ENCODE assay signal across 8 cellular contexts in genomic region chr5:218457-219289, GRCh38. TPM values are rescaled to one million over a fixed set of nuclear protein-coding genes. Genes with fewer than 3 reads are reported as not detected.
DNase-seq lines count a peak whose midpoint lies in the region; ATAC-seq and TF ChIP-seq lines count a peak whose summit lies in the region.

No MANE protein-coding gene starts in this region.

- intact Hi-C loops in activated CD8-positive, alpha-beta T cell treated with anti-CD3 and anti-CD28 coated beads for 36 hours (cut with micrococcal nuclease): no loop called here
- intact Hi-C loops in esophagus squamous epithelium (cut with DNase I): no loop called here
- intact Hi-C loops in natural killer cell (cut with micrococcal nuclease): loop anchor here (2.0 kb wide), 1 partner anchor 52 kb away; the partner anchor contains the start of gene PDCD6
- intact Hi-C loops in aorta (cut with DNase I): no loop called here

- no peak for TF ChIP-seq CTCF in GM12875 (IDR thresholded peaks at IDR 0.05; ENCODE audit: borderline replicate concordance, insufficient read depth, low read depth, low read length)
- TF ChIP-seq CTCF in activated CD8-positive, alpha-beta T cell treated with anti-CD3 and anti-CD28 coated beads for 36 hours (IDR thresholded peaks at IDR 0.05): no peak
- no peak for TF ChIP-seq CTCF in esophagus squamous epithelium (IDR thresholded peaks at IDR 0.05)
- TF ChIP-seq CTCF in natural killer cell (IDR thresholded peaks at IDR 0.05): no peak

- CTCF ChIA-PET in activated CD8-positive, alpha-beta T cell treated with anti-CD3 and anti-CD28 coated beads for 36 hours (lab: Charles Lee): interaction anchor here (0.6 to 3.5 kb wide), 5 partner anchors 17 to 228 kb away, joined by 3 to 23 read pairs (median 4); partner anchors contain the start of gene PDCD6

- ATAC-seq in GM21825 (IDR thresholded peaks at IDR 0.05; ENCODE audit: unreplicated experiment): peak; percentile 29
- ATAC-seq in activated CD8-positive, alpha-beta T cell treated with anti-CD3 and anti-CD28 coated beads for 36 hours: peak; percentile 8
- peak; percentile 1 to 20 (median 17) for ATAC-seq in natural killer cell
- peak; percentile 76 for ATAC-seq in aorta (ENCODE audit: low FRiP score)

- TF ChIP-seq POLR2A in esophagus squamous epithelium (IDR thresholded peaks at IDR 0.05): no peak

- H3K9me3 ChIP-seq in Karpas-422 (ENCODE audit: low read length) (no peaks in the 10 kb centered on the region), esophagus squamous epithelium (no peaks in the 10 kb centered on the region), aorta (ENCODE audit: control insufficient read depth, low read length) (no peaks in the 10 kb centered on the region)

- H2AFZ ChIP-seq in Karpas-422 (ENCODE audit: low read length): no peak overlapping the region

- no peaks in the 10 kb centered on the region for H3K27me3 Mint-ChIP-seq in activated CD8-positive, alpha-beta T cell treated with anti-CD3 and anti-CD28 coated beads for 36 hours
- H3K27me3 Mint-ChIP-seq in natural killer cell (ENCODE audit: low read depth in 2 of 2): no peaks in the 10 kb centered on the region

- H3K36me3 Mint-ChIP-seq in activated CD8-positive, alpha-beta T cell treated with anti-CD3 and anti-CD28 coated beads for 36 hours (ENCODE audit: low read depth): peaks cover 28% of the 10 kb centered on the region
- no peaks in the 10 kb centered on the region for H3K36me3 Mint-ChIP-seq in natural killer cell

- H3K27ac ChIP-seq in Karpas-422 (ENCODE audit: low read length) (peak overlapping the region; percentile 47; the same call in 1 of the 2 replicates), esophagus squamous epithelium (peak overlapping the region; percentile 83 to 93 (median 89)), aorta (ENCODE audit: low read depth in 1 of 2, low read length in 2 of 2) (peak overlapping the region in 1 of 2 donors; percentile 67)

- peak overlapping the region; percentile 98 for H3K9ac ChIP-seq in Karpas-422 (ENCODE audit: low read length)

- 0% methylated on average over 8 to 9 of the region's 73 CpGs for WGBS in esophagus squamous epithelium, 2 donors
- 0 to 1% methylated on average over 49 to 73 of the region's 73 CpGs for WGBS in aorta, 2 donors

- H3K4me3 ChIP-seq in GM12875 (ENCODE audit: low read depth, low read length) (peak overlapping the region; percentile 92), Karpas-422 (ENCODE audit: low read length) (peak overlapping the region; percentile 97), esophagus squamous epithelium (peak overlapping the region; percentile 63 to 100 (median 86)), aorta (ENCODE audit: low read length in 2 of 2) (peak overlapping the region; percentile 88 to 97)

- peaks cover 58% of the 10 kb centered on the region for H3K4me1 Mint-ChIP-seq in activated CD8-positive, alpha-beta T cell treated with anti-CD3 and anti-CD28 coated beads for 36 hours (ENCODE audit: low read depth)
- H3K4me1 Mint-ChIP-seq in natural killer cell: peaks cover 59% of the 10 kb centered on the region in 2 donors

- peaks cover 87% of the 10 kb centered on the region for H3K79me2 ChIP-seq in Karpas-422 (ENCODE audit: low read length)

- peak overlapping the region; percentile 99 for H3K4me2 ChIP-seq in Karpas-422 (ENCODE audit: low read depth, low read length, poor library complexity, severe bottlenecking)

- peak overlapping the region; percentile 94 for H3K27ac Mint-ChIP-seq in activated CD8-positive, alpha-beta T cell treated with anti-CD3 and anti-CD28 coated beads for 36 hours
- peak overlapping the region; percentile 95 to 96 for H3K27ac Mint-ChIP-seq in natural killer cell

- no peaks in the 10 kb centered on the region for H3K9me3 Mint-ChIP-seq in activated CD8-positive, alpha-beta T cell treated with anti-CD3 and anti-CD28 coated beads for 36 hours
- no peaks in the 10 kb centered on the region for H3K9me3 Mint-ChIP-seq in natural killer cell

- no peaks in the 10 kb centered on the region for H3K9me2 ChIP-seq in Karpas-422 (replicated peaks; ENCODE audit: insufficient read depth, low read length)

- H3K4me3 Mint-ChIP-seq in activated CD8-positive, alpha-beta T cell treated with anti-CD3 and anti-CD28 coated beads for 36 hours: peak overlapping the region; percentile 92
- peak overlapping the region; percentile 95 for H3K4me3 Mint-ChIP-seq in natural killer cell

- POLR2A ChIA-PET in activated CD8-positive, alpha-beta T cell treated with anti-CD3 and anti-CD28 coated beads for 36 hours (lab: Charles Lee): interaction anchor here (0.6 to 1.7 kb wide), 5 partner anchors 11 to 154 kb away, joined by 3 to 11 read pairs (median 3); partner anchors contain the start of gene PDCD6

- DNase-seq in Karpas-422: peak; percentile 73
- DNase-seq in activated CD8-positive, alpha-beta T cell treated with anti-CD3 and anti-CD28 coated beads for 36 hours: peak; percentile 39
- no peak for DNase-seq in esophagus squamous epithelium (lab: John Stamatoyannopoulos, UW)
- peak; percentile 23 for DNase-seq in natural killer cell
- peak in 1 of 2 donors; percentile 79 for DNase-seq in aorta
- DNase-seq in T1000 (lab: John Stamatoyannopoulos, UW): no peak

- H3K4me1 ChIP-seq in Karpas-422 (ENCODE audit: low read length) (peaks cover 20% of the 10 kb centered on the region), esophagus squamous epithelium (peaks cover 5 to 69% (median 27%) of the 10 kb centered on the region in 3 donors), aorta (ENCODE audit: control insufficient read depth in 1 of 2, insufficient read depth in 2 of 2, low read length in 2 of 2) (no peaks in the 10 kb centered on the region)

- H3K36me3 ChIP-seq in Karpas-422 (ENCODE audit: insufficient read depth, low read length): peaks cover 6% of the 10 kb centered on the region; the same call in 1 of the 2 replicates
- peaks cover 0 to 15% (median 0%) of the 10 kb centered on the region in 3 donors for H3K36me3 ChIP-seq in esophagus squamous epithelium
- H3K36me3 ChIP-seq in aorta (ENCODE audit: control insufficient read depth in 1 of 2, insufficient read depth in 2 of 2, low read length in 1 of 2): peaks cover 0 to 2% of the 10 kb centered on the region in 2 donors

- H3K27me3 ChIP-seq in Karpas-422 (ENCODE audit: low read length): no peaks in the 10 kb centered on the region
- no peaks in the 10 kb centered on the region for H3K27me3 ChIP-seq in esophagus squamous epithelium
- H3K27me3 ChIP-seq in aorta (ENCODE audit: control insufficient read depth in 1 of 2, insufficient read depth in 2 of 2, low read length in 1 of 2): no peaks in the 10 kb centered on the region

- H4K20me1 ChIP-seq in Karpas-422 (ENCODE audit: insufficient read depth, low read depth, low read length): peaks cover 20% of the 10 kb centered on the region

RNA-seq across cellular contexts. Expression of gene SDHA, which starts 0.6 kb away (rescaled TPM):
- 54.0 and 62.3 TPM in 2 replicates for total RNA-seq in Karpas-422 (2014; rRNA removed; shearing (Covaris generic); ENCODE audit: low replicate concordance)
- total RNA-seq in activated CD8-positive, alpha-beta T cell treated with anti-CD3 and anti-CD28 coated beads for 36 hours: 100 to 1,000 TPM; 141 to 149 TPM
- 10 to 100 TPM; 45.7 to 71.5 (median 54.9) TPM for total RNA-seq in esophagus squamous epithelium
- total RNA-seq in natural killer cell: 100 to 1,000 TPM; 173 to 183 (median 173) TPM
- total RNA-seq in aorta: 10 to 100 TPM; 73.5 to 89.4 TPM
- polyA plus RNA-seq in aorta: 10 to 100 TPM; 61.9 to 76.3 TPM

RNA-seq across cellular contexts. Expression of gene CCDC127, which starts 0.7 kb away (rescaled TPM):
- total RNA-seq in Karpas-422 (2014; rRNA removed; shearing (Covaris generic); ENCODE audit: low replicate concordance): 2.6 and 4.7 TPM in 2 replicates
- total RNA-seq in activated CD8-positive, alpha-beta T cell treated with anti-CD3 and anti-CD28 coated beads for 36 hours: 1 to 10 TPM; 4.2 to 4.3 TPM
- 1 to 10 TPM in 3 of 4 donors, under 1 TPM in 1; 0.97 to 4.2 (median 1.9) TPM for total RNA-seq in esophagus squamous epithelium
- 1 to 10 TPM; 4.4 to 6.2 (median 5.4) TPM for total RNA-seq in natural killer cell
- 1 to 10 TPM; 5.6 to 6.7 TPM for total RNA-seq in aorta
- polyA plus RNA-seq in aorta: 1 to 10 TPM; 2.1 to 2.9 TPM

RNA-seq across cellular contexts. Expression of gene LRRC14B, which starts 27.4 kb away (rescaled TPM):
- total RNA-seq in Karpas-422 (2014; rRNA removed; shearing (Covaris generic); ENCODE audit: low replicate concordance): 0.48 TPM in 1 of 2 replicates, not detected in the other
- under 1 TPM in 1 of 2 experiments, not detected in 1; 0.16 TPM for total RNA-seq in activated CD8-positive, alpha-beta T cell treated with anti-CD3 and anti-CD28 coated beads for 36 hours
- not detected for total RNA-seq in esophagus squamous epithelium
- total RNA-seq in natural killer cell: not detected
- total RNA-seq in aorta: not detected
- polyA plus RNA-seq in aorta: not detected

RNA-seq across cellular contexts. Expression of gene PDCD6, which starts 52.8 kb away (rescaled TPM):
- total RNA-seq in Karpas-422 (2014; rRNA removed; shearing (Covaris generic); ENCODE audit: low replicate concordance): 103 and 133 TPM in 2 replicates
- total RNA-seq in activated CD8-positive, alpha-beta T cell treated with anti-CD3 and anti-CD28 coated beads for 36 hours: 10 to 100 TPM; 87.1 to 92.4 TPM
- total RNA-seq in esophagus squamous epithelium: 100 to 1,000 TPM in 3 of 4 donors, 10 to 100 TPM in 1; 97.8 to 129 (median 114) TPM
- 10 to 100 TPM; 49.6 to 65.6 (median 57.7) TPM for total RNA-seq in natural killer cell
- total RNA-seq in aorta: 10 to 100 TPM; 58.6 to 63.5 TPM
- polyA plus RNA-seq in aorta: 10 to 100 TPM; 87.8 to 94.9 TPM

Comparison
In these comparisons a context has a peak if more than half of its experiments do, and no peak if none do; other contexts are left out.
1. ATAC-seq: peak in every context shown above with its lines; median percentile 76 in aorta; 29 in GM21825; 17 in natural killer cell; 8 in activated CD8-positive, alpha-beta T cell treated with anti-CD3 and anti-CD28 coated beads for 36 hours.
2. DNase-seq: peak in Karpas-422 (single experiment), activated CD8-positive, alpha-beta T cell treated with anti-CD3 and anti-CD28 coated beads for 36 hours (single experiment) and natural killer cell (single experiment); none in esophagus squamous epithelium (single experiment) and T1000 (single experiment).
3. Peak in every context shown above with its lines, with median percentiles within 50 percentile points of each other: H3K4me3 ChIP-seq.